ENCODE assay signal across 12 cellular contexts in genomic region chr21:33401617-33401967, GRCh38. TPM values are rescaled to one million over a fixed set of nuclear protein-coding genes. Genes with fewer than 3 reads are reported as not detected.
DNase-seq lines count a peak whose midpoint lies in the region; ATAC-seq and TF ChIP-seq lines count a peak whose summit lies in the region.
"Had no signal": no experiment of that assay in that cellular context is flagged by ENCODE, and none has a peak within 500 bp of the region (broad histone marks: within the 10 kb centered on the region; RNA-seq: fewer than 3 reads in every experiment).

No MANE protein-coding gene starts in this region.

- 92% methylated on average over 6 of the region's 6 CpGs for WGBS in smooth muscle cell (ENCODE audit: low lambda C conversion rate)

- ATAC-seq in HG03457 (IDR thresholded peaks at IDR 0.05; ENCODE audit: unreplicated experiment): no peak
- ATAC-seq: esophagus mucosa had no signal

- no peak overlapping the region for H3K4me2 ChIP-seq in smooth muscle cell

- H3K27ac ChIP-seq in colonic mucosa (peak overlapping the region; percentile 85), smooth muscle cell (ENCODE audit: low read depth) (peak overlapping the region; percentile 95)
- H3K27ac ChIP-seq: 22Rv1 had no signal

- H3K36me3 ChIP-seq in colonic mucosa (no peaks in the 10 kb centered on the region), smooth muscle cell (ENCODE audit: low read depth) (no peaks in the 10 kb centered on the region)

- H3K4me1 ChIP-seq in colonic mucosa: peaks cover 9% of the 10 kb centered on the region
- H3K4me1 ChIP-seq in smooth muscle cell (ENCODE audit: low read depth): no peaks in the 10 kb centered on the region

- no peak overlapping the region for H2AFZ ChIP-seq in smooth muscle cell (ENCODE audit: low read depth)

- H3K9me3 ChIP-seq in colonic mucosa (no peaks in the 10 kb centered on the region), smooth muscle cell (replicated peaks; ENCODE audit: low read depth) (no peaks in the 10 kb centered on the region)

- peaks cover 22% of the 10 kb centered on the region for H4K20me1 ChIP-seq in smooth muscle cell (ENCODE audit: low read depth)

- TF ChIP-seq CTCF in colonic mucosa (IDR thresholded peaks at IDR 0.05) (no peak), smooth muscle cell (IDR thresholded peaks at IDR 0.05; ENCODE audit: borderline replicate concordance, insufficient read depth, poor library complexity, severe bottlenecking) (no peak)

- peaks cover 19% of the 10 kb centered on the region for H3F3A ChIP-seq in smooth muscle cell (ENCODE audit: low read depth)

- peak; percentile 26 for DNase-seq in DMS 273 (lab: John Stamatoyannopoulos, UW; ENCODE audit: unreplicated experiment)
- DNase-seq in DMS 273 treated with DMSO at 0.1 percent for 48 hours (lab: John Stamatoyannopoulos, UW): no peak
- peak; percentile 16 for DNase-seq in NCI-H69 (lab: John Stamatoyannopoulos, UW)
- DNase-seq in colonic mucosa: no peak
- no peak for DNase-seq in smooth muscle cell (lab: John Stamatoyannopoulos, UW; ENCODE audit: unreplicated experiment)
- DNase-seq in NCI-H2227 treated with DMSO at 0.1 percent for 48 hours (lab: John Stamatoyannopoulos, UW): no peak
- no peak for DNase-seq in stimulated activated CD4-positive, alpha-beta T cell treated with anti-CD3 and anti-CD28 coated beads, Interleukin-4, amount 100 ng/mL, for 24 hours
- DNase-seq: naive B cell, NCI-H2081 had no signal

- H3K27me3 ChIP-seq in colonic mucosa (no peaks in the 10 kb centered on the region), smooth muscle cell (ENCODE audit: low read depth) (no peaks in the 10 kb centered on the region)

- peaks cover 31% of the 10 kb centered on the region for H3K79me2 ChIP-seq in smooth muscle cell (ENCODE audit: low read depth)

- H3K4me3 ChIP-seq in colonic mucosa: no peak overlapping the region
- H3K4me3 ChIP-seq in smooth muscle cell: no peak overlapping the region

- H3K9ac ChIP-seq in colonic mucosa (ENCODE audit: low read depth in 2 of 2, low read length in 2 of 2) (no peak overlapping the region), smooth muscle cell (ENCODE audit: low read depth) (no peak overlapping the region)

- intact Hi-C loops in colonic mucosa (cut with DNase I): no loop called here

RNA-seq across cellular contexts. Expression of gene IFNGR2, which starts 1.6 kb away (rescaled TPM):
- total RNA-seq in colonic mucosa: 100 to 1,000 TPM in 1 of 2 donors, 10 to 100 TPM in 1; 53.7 to 128 TPM
- total RNA-seq in smooth muscle cell: 117 and 134 TPM in 2 replicates
- polyA plus RNA-seq in smooth muscle cell: 127 and 132 TPM in 2 replicates

Comparison
In these comparisons a context has a peak if more than half of its experiments do, and no peak if none do; other contexts are left out.
1. DNase-seq: peak in DMS 273 (single experiment) and NCI-H69 (single experiment); none in DMS 273 treated with DMSO at 0.1 percent for 48 hours (single experiment), colonic mucosa (single experiment), smooth muscle cell (single experiment), NCI-H2227 treated with DMSO at 0.1 percent for 48 hours (single experiment) and stimulated activated CD4-positive, alpha-beta T cell treated with anti-CD3 and anti-CD28 coated beads, Interleukin-4, amount 100 ng/mL, for 24 hours (single experiment).